ENCODE assay signal across 20 cellular contexts in the genomic region with DNA sequence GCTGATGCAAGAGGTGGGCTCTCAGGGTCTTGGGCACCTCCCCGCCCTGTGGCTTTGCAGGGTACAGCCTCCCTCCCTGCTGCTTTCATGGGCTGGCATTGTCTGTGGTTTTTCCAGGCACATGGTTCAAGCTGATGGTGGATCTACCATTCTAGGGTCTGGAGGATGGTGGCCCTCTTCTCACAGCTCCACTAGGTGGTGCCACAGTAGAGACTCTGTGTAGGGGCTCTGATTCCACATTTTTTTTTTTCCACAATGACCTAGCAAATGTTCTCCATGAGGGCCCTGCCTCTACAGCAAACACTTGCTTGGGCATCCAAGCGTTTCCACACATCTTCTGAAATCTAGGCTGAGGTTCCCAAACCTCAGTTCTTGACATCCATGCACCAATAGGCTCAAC.
DNase-seq lines count a peak whose midpoint lies in the region; ATAC-seq and TF ChIP-seq lines count a peak whose summit lies in the region.
"Had no signal": no experiment of that assay in that cellular context is flagged by ENCODE, and none has a peak within 500 bp of the region (broad histone marks: within the 10 kb centered on the region; RNA-seq: fewer than 3 reads in every experiment).

No MANE protein-coding gene starts in this region.

- H3K27ac ChIP-seq in SJCRH30 (no peak overlapping the region), liver (ENCODE audit: low read depth in 1 of 2, low read length in 2 of 2) (no peak overlapping the region), RWPE1 (no peak overlapping the region), lower lobe of right lung (no peak overlapping the region)
- H3K27ac ChIP-seq: KMS-11 had no signal

- intact Hi-C loops in lower lobe of right lung (cut with DNase I) = no loop called here

- ATAC-seq in omental fat pad (ENCODE audit: low FRiP score) = no peak
- no peak for ATAC-seq in lower lobe of right lung

- no peaks in the 10 kb centered on the region for H3K9me3 ChIP-seq in BE2C
- no peaks in the 10 kb centered on the region for H3K9me3 ChIP-seq in SJCRH30 (replicated peaks)
- H3K9me3 ChIP-seq in liver (ENCODE audit: control insufficient read depth in 4 of 4, low read length in 3 of 4) = no peaks in the 10 kb centered on the region
- no peaks in the 10 kb centered on the region for H3K9me3 ChIP-seq in lower lobe of right lung

- H3K27me3 ChIP-seq in BE2C (no peaks in the 10 kb centered on the region), SJCRH30 (no peaks in the 10 kb centered on the region), liver (ENCODE audit: control insufficient read depth in 4 of 4, insufficient read depth in 4 of 4, low read length in 3 of 4) (no peaks in the 10 kb centered on the region), lower lobe of right lung (ENCODE audit: low read depth) (no peaks in the 10 kb centered on the region)

- peak; percentile 36 to 67 for TF ChIP-seq RAD21 in liver (IDR thresholded peaks at IDR 0.05)

- 85% methylated on average over 2 of the region's 2 CpGs for WGBS in liver

- DNase-seq in BE2C (peak; percentile 5), DMS53 treated with DMSO at 0.1 percent for 48 hours (lab: John Stamatoyannopoulos, UW; ENCODE audit: unreplicated experiment) (peak; percentile 21), SJCRH30 (peak; percentile 9 to 29), RWPE1 (ENCODE audit: low spot score) (no peak), omental fat pad (ENCODE audit: low spot score) (no peak), lower lobe of right lung (no peak)
- DNase-seq: C1 segment of cervical spinal cord; CD8-positive, alpha-beta memory T cell; DMS79 treated with DMSO at 0.1 percent for 48 hours; GOT3; IMR-90; NCI-H1105; NCI-H146; NCI-H2029; NCI-H226; NCI-H524; SIG-M5; T-helper 1 cell had no signal

- H3K36me3 ChIP-seq in BE2C (no peaks in the 10 kb centered on the region), SJCRH30 (no peaks in the 10 kb centered on the region), liver (ENCODE audit: control insufficient read depth in 4 of 4, insufficient read depth in 3 of 4, low read depth in 1 of 4, low read length in 3 of 4) (no peaks in the 10 kb centered on the region), lower lobe of right lung (no peaks in the 10 kb centered on the region)

- no peak overlapping the region for H3K9ac ChIP-seq in liver (ENCODE audit: low read depth in 1 of 2, low read length in 2 of 2)
- H3K9ac ChIP-seq: KMS-11 had no signal

- CTCF ChIA-PET in RWPE1 (lab: Yijun Ruan, JAX) = interaction anchor here (0.7 kb wide), 1 partner anchor 928 kb away, joined by 8 read pairs; no protein-coding TSS in a partner anchor

- H3K4me3 ChIP-seq in BE2C (ENCODE audit: low read depth, low read length) (no peak overlapping the region), SJCRH30 (no peak overlapping the region), liver (ENCODE audit: low read depth in 1 of 3, low read length in 3 of 3) (no peak overlapping the region), lower lobe of right lung (no peak overlapping the region)

- TF ChIP-seq CTCF in BE2C (IDR thresholded peaks at IDR 0.05; ENCODE audit: low read depth, low read length) = peak; percentile 30
- TF ChIP-seq CTCF in liver (IDR thresholded peaks at IDR 0.05; ENCODE audit: low read depth, low read length, missing input control) = no peak
- no peak for TF ChIP-seq CTCF in RWPE1 (conservative IDR thresholded peaks at IDR 0.05; ENCODE audit: low read depth)
- no peak for TF ChIP-seq CTCF in omental fat pad (IDR thresholded peaks at IDR 0.05)
- no peak for TF ChIP-seq CTCF in lower lobe of right lung (IDR thresholded peaks at IDR 0.05)

- POLR2A ChIA-PET in RWPE1 (lab: Yijun Ruan, JAX; ENCODE audit: low non-redundant PET) = no interaction called here

- no peaks in the 10 kb centered on the region for H3K4me1 ChIP-seq in BE2C
- H3K4me1 ChIP-seq in SJCRH30 = no peaks in the 10 kb centered on the region
- H3K4me1 ChIP-seq in liver (ENCODE audit: control insufficient read depth in 4 of 4, insufficient read depth in 4 of 4, low read length in 3 of 4) = peaks cover 0 to 5% (median 0%) of the 10 kb centered on the region in 4 donors
- H3K4me1 ChIP-seq in lower lobe of right lung = no peaks in the 10 kb centered on the region

TF ChIP-seq in liver, 16 proteins besides CTCF, POLR2A, EP300 and RAD21:
- TF ChIP-seq TAF1 (conservative IDR thresholded peaks at IDR 0.05) = no peak
- TF ChIP-seq, protein P1, sequence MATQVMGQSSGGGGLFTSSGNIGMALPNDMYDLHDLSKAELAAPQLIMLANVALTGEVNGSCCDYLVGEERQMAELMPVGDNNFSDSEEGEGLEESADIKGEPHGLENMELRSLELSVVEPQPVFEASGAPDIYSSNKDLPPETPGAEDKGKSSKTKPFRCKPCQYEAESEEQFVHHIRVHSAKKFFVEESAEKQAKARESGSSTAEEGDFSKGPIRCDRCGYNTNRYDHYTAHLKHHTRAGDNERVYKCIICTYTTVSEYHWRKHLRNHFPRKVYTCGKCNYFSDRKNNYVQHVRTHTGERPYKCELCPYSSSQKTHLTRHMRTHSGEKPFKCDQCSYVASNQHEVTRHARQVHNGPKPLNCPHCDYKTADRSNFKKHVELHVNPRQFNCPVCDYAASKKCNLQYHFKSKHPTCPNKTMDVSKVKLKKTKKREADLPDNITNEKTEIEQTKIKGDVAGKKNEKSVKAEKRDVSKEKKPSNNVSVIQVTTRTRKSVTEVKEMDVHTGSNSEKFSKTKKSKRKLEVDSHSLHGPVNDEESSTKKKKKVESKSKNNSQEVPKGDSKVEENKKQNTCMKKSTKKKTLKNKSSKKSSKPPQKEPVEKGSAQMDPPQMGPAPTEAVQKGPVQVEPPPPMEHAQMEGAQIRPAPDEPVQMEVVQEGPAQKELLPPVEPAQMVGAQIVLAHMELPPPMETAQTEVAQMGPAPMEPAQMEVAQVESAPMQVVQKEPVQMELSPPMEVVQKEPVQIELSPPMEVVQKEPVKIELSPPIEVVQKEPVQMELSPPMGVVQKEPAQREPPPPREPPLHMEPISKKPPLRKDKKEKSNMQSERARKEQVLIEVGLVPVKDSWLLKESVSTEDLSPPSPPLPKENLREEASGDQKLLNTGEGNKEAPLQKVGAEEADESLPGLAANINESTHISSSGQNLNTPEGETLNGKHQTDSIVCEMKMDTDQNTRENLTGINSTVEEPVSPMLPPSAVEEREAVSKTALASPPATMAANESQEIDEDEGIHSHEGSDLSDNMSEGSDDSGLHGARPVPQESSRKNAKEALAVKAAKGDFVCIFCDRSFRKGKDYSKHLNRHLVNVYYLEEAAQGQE (IDR thresholded peaks at IDR 0.05) = no peak

Comparison
In these comparisons a context has a peak if more than half of its experiments do, and no peak if none do; other contexts are left out.
1. DNase-seq: peak in BE2C (single experiment), DMS53 treated with DMSO at 0.1 percent for 48 hours (single experiment) and SJCRH30 (2 of 2); none in RWPE1 (single experiment), omental fat pad (single experiment) and lower lobe of right lung (single experiment).